ENCODE assay signal across 21 cellular contexts in genomic region chr3:38475716-38476115, GRCh38.
"Had no signal": no experiment of that assay in that cellular context is flagged by ENCODE, and none has a peak within 500 bp of the region (broad histone marks: within the 10 kb centered on the region; RNA-seq: fewer than 3 reads in every experiment).

No MANE protein-coding gene starts in this region.

- H3K4me3 Mint-ChIP-seq: dendritic cell treated with granulocyte-macrophage colony-stimulating factor and Interleukin-4, amounts not matched to agents 40 ng/mL and 50 ng/mL, for 4 days; endodermal cell; naive thymus-derived CD8-positive, alpha-beta T cell; neural progenitor cell; stimulated activated memory B cell treated with anti-CD40 and anti-IgM and Interleukin-4, amounts not matched to agents 10 μg/mL and 1 μg/mL and 100 μg/mL, for 72 hours; stimulated activated naive CD8-positive, alpha-beta T cell treated with anti-CD3 and anti-CD28 coated beads, Interleukin-15, Interleukin-2, amounts not matched to agents 100 ng/mL and 50 ng/mL, for 24 hours had no signal

- H3K4me1 ChIP-seq: neural progenitor cell, prostate gland had no signal

- H3K4me3 ChIP-seq: heart right ventricle, neural progenitor cell, prostate gland, right lobe of liver, tibial artery, upper lobe of right lung, vagina had no signal

- ATAC-seq: heart right ventricle; naive thymus-derived CD8-positive, alpha-beta T cell; right lobe of liver; stimulated activated memory B cell treated with anti-CD40 and anti-IgM and Interleukin-4, amounts not matched to agents 10 μg/mL and 1 μg/mL and 100 μg/mL, for 72 hours; upper lobe of right lung had no signal

- H3K4me1 Mint-ChIP-seq: stimulated activated memory B cell treated with anti-CD40 and anti-IgM and Interleukin-4, amounts not matched to agents 10 μg/mL and 1 μg/mL and 100 μg/mL, for 72 hours had no signal

- H3K27me3 Mint-ChIP-seq: dendritic cell treated with granulocyte-macrophage colony-stimulating factor and Interleukin-4, amounts not matched to agents 40 ng/mL and 50 ng/mL, for 4 days; naive thymus-derived CD8-positive, alpha-beta T cell; stimulated activated memory B cell treated with anti-CD40 and anti-IgM and Interleukin-4, amounts not matched to agents 10 μg/mL and 1 μg/mL and 100 μg/mL, for 72 hours; stimulated activated naive CD8-positive, alpha-beta T cell treated with anti-CD3 and anti-CD28 coated beads, Interleukin-15, Interleukin-2, amounts not matched to agents 100 ng/mL and 50 ng/mL, for 24 hours had no signal

- H3K9me3 ChIP-seq: prostate gland, right lobe of liver, tibial artery, upper lobe of right lung, vagina had no signal

- DNase-seq: endodermal cell; erythroblast; foreskin melanocyte; heart right ventricle; hypothalamus; kidney glomerular epithelial cell; mammary epithelial cell; naive thymus-derived CD8-positive, alpha-beta T cell; nucleus accumbens; right lobe of liver; stimulated activated CD4-positive, alpha-beta T cell treated with anti-CD3 and anti-CD28 coated beads, Interleukin-4, amount 100 ng/mL, for 1 hour; stimulated activated CD8-positive, alpha-beta memory T cell treated with anti-CD3 and anti-CD28 coated beads, Interleukin-4, amount 100 ng/mL, for 48 hours; tibial artery; upper lobe of right lung had no signal

- H3K27ac ChIP-seq: heart right ventricle, neural progenitor cell, parathyroid adenoma, prostate gland, right lobe of liver, tibial artery, upper lobe of right lung, vagina had no signal

- H3K27ac Mint-ChIP-seq: dendritic cell treated with granulocyte-macrophage colony-stimulating factor and Interleukin-4, amounts not matched to agents 40 ng/mL and 50 ng/mL, for 4 days; endodermal cell; neural progenitor cell; stimulated activated memory B cell treated with anti-CD40 and anti-IgM and Interleukin-4, amounts not matched to agents 10 μg/mL and 1 μg/mL and 100 μg/mL, for 72 hours; stimulated activated naive CD8-positive, alpha-beta T cell treated with anti-CD3 and anti-CD28 coated beads, Interleukin-15, Interleukin-2, amounts not matched to agents 100 ng/mL and 50 ng/mL, for 24 hours had no signal

- H3K9ac ChIP-seq: neural progenitor cell, parathyroid adenoma had no signal

- H3K9me3 Mint-ChIP-seq: dendritic cell treated with granulocyte-macrophage colony-stimulating factor and Interleukin-4, amounts not matched to agents 40 ng/mL and 50 ng/mL, for 4 days; naive thymus-derived CD8-positive, alpha-beta T cell; stimulated activated naive CD8-positive, alpha-beta T cell treated with anti-CD3 and anti-CD28 coated beads, Interleukin-15, Interleukin-2, amounts not matched to agents 100 ng/mL and 50 ng/mL, for 24 hours had no signal

- H3K36me3 ChIP-seq: prostate gland had no signal

- H3K4me2 ChIP-seq: neural progenitor cell had no signal

- H2AFZ ChIP-seq: neural progenitor cell, parathyroid adenoma had no signal

- H3K36me3 Mint-ChIP-seq: stimulated activated memory B cell treated with anti-CD40 and anti-IgM and Interleukin-4, amounts not matched to agents 10 μg/mL and 1 μg/mL and 100 μg/mL, for 72 hours had no signal

- H3K27me3 ChIP-seq: heart right ventricle, neural progenitor cell, right lobe of liver, tibial artery, upper lobe of right lung, vagina had no signal
